Comparison of ENCODE assay signal across 1 cellular context in the genomic region with DNA sequence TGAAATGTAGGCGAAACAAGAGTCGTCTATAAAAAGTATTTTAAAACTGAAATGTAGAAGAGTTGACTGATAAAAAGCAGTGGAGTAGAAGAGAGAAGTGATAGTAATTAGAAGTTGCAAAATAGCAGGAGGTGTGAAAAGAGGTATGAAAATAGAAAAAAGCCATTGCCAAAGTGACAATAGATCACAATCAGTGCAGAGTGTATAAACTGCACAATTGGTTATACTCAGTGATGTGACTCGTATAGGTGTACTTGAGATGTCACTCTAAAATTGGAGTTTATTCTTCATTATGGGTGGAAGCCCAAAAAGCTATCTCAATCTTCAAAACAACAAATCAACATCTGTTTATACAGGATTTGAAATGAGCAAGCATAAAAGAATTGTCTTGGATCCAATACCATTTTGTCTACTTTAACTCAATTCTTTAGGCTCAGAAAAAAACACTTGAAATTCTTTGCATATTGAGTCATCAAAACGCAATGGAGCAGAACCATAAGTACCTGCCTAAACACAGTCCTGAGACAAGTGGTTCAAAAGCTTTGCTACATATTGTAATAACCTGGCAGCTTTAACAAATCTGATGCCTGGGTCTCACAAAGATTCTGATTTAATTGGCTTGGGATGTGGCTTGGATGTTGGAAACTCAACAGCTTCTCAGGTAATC.
TF ChIP-seq lines count a peak whose summit lies in the region.

No MANE protein-coding gene starts in this region.

TF ChIP-seq in HepG2, 621 proteins besides CTCF, POLR2A, EP300 and RAD21:
- TF ChIP-seq ZNF672 (CRISPR knock-in tag; IDR thresholded peaks at IDR 0.05): no peak
- TF ChIP-seq NFYB (CRISPR knock-in tag; IDR thresholded peaks at IDR 0.05): no peak
- TF ChIP-seq FOSL2 (CRISPR knock-in tag; IDR thresholded peaks at IDR 0.05): 0 out of 2 replicates have a peak, but pooled peaks have one; percentile 14
- no peak for TF ChIP-seq ATF7-NPFF (CRISPR knock-in tag; IDR thresholded peaks at IDR 0.05; ENCODE audit: low read depth)
